Comparison of ENCODE assay signal across 1 cellular context in the genomic region with DNA sequence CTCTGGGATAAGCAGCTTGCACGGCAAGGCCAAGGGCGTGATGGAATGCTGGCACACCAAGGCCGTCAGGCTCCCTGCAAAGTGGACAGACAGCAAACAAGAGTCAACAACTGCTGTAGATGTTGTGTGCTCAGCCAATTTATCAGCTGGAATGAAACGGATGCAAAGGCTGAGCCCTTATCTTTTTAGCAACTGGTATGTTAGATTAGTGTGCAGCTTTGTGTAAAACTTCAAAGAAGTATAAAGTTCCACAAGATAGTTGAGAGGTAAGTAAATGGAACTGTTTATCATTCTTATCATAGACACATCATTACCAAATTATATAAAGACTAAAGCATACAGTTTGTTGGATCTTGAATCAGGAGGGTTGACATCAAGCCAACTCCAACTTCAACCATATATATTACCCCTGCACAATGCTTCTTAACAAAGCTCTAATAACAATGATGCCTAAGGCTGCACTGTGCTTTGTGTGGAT.
A peak's percentile ranks its signal among the peaks of the same experiment; 100 is the strongest.
TF ChIP-seq lines count a peak whose summit lies in the region.

No MANE protein-coding gene starts in this region.

TF ChIP-seq in HepG2, 621 proteins besides CTCF, POLR2A, EP300 and RAD21 (continued from another document and continues in another):
- TF ChIP-seq, protein P1, sequence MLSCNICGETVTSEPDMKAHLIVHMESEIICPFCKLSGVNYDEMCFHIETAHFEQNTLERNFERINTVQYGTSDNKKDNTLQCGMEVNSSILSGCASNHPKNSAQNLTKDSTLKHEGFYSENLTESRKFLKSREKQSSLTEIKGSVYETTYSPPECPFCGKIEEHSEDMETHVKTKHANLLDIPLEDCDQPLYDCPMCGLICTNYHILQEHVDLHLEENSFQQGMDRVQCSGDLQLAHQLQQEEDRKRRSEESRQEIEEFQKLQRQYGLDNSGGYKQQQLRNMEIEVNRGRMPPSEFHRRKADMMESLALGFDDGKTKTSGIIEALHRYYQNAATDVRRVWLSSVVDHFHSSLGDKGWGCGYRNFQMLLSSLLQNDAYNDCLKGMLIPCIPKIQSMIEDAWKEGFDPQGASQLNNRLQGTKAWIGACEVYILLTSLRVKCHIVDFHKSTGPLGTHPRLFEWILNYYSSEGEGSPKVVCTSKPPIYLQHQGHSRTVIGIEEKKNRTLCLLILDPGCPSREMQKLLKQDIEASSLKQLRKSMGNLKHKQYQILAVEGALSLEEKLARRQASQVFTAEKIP (CRISPR knock-in tag; IDR thresholded peaks at IDR 0.05; ENCODE audit: borderline replicate concordance): no peak
- no peak for TF ChIP-seq ZNF362 (CRISPR knock-in tag; IDR thresholded peaks at IDR 0.05; ENCODE audit: borderline replicate concordance)
- TF ChIP-seq ZNF770 (CRISPR knock-in tag; IDR thresholded peaks at IDR 0.05): no peak
- TF ChIP-seq, protein P2, sequence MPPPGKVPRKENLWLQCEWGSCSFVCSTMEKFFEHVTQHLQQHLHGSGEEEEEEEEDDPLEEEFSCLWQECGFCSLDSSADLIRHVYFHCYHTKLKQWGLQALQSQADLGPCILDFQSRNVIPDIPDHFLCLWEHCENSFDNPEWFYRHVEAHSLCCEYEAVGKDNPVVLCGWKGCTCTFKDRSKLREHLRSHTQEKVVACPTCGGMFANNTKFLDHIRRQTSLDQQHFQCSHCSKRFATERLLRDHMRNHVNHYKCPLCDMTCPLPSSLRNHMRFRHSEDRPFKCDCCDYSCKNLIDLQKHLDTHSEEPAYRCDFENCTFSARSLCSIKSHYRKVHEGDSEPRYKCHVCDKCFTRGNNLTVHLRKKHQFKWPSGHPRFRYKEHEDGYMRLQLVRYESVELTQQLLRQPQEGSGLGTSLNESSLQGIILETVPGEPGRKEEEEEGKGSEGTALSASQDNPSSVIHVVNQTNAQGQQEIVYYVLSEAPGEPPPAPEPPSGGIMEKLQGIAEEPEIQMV (CRISPR knock-in tag; IDR thresholded peaks at IDR 0.05; ENCODE audit: low read depth): no peak
- TF ChIP-seq ZNF747 (CRISPR knock-in tag; IDR thresholded peaks at IDR 0.05; ENCODE audit: borderline replicate concordance): peak; percentile 73; the same call in 1 of the 2 replicates
- no peak for TF ChIP-seq ZNF263 (CRISPR knock-in tag; IDR thresholded peaks at IDR 0.05)
- no peak for TF ChIP-seq KDM1A (CRISPR knock-in tag; IDR thresholded peaks at IDR 0.05)
- TF ChIP-seq, protein P3, sequence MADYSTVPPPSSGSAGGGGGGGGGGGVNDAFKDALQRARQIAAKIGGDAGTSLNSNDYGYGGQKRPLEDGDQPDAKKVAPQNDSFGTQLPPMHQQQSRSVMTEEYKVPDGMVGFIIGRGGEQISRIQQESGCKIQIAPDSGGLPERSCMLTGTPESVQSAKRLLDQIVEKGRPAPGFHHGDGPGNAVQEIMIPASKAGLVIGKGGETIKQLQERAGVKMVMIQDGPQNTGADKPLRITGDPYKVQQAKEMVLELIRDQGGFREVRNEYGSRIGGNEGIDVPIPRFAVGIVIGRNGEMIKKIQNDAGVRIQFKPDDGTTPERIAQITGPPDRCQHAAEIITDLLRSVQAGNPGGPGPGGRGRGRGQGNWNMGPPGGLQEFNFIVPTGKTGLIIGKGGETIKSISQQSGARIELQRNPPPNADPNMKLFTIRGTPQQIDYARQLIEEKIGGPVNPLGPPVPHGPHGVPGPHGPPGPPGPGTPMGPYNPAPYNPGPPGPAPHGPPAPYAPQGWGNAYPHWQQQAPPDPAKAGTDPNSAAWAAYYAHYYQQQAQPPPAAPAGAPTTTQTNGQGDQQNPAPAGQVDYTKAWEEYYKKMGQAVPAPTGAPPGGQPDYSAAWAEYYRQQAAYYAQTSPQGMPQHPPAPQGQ (CRISPR knock-in tag; IDR thresholded peaks at IDR 0.05; ENCODE audit: borderline replicate concordance): no peak
- TF ChIP-seq ZSCAN30 (CRISPR knock-in tag; IDR thresholded peaks at IDR 0.05): no peak
- TF ChIP-seq ATF1 (CRISPR knock-in tag; IDR thresholded peaks at IDR 0.05): no peak; the same call in 1 of the 2 replicates
- TF ChIP-seq, protein P4, sequence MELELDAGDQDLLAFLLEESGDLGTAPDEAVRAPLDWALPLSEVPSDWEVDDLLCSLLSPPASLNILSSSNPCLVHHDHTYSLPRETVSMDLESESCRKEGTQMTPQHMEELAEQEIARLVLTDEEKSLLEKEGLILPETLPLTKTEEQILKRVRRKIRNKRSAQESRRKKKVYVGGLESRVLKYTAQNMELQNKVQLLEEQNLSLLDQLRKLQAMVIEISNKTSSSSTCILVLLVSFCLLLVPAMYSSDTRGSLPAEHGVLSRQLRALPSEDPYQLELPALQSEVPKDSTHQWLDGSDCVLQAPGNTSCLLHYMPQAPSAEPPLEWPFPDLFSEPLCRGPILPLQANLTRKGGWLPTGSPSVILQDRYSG (CRISPR knock-in tag; IDR thresholded peaks at IDR 0.05): no peak
- TF ChIP-seq ZNF724P (CRISPR knock-in tag; IDR thresholded peaks at IDR 0.05; ENCODE audit: borderline replicate concordance): peak; percentile 62; the same call in 1 of the 2 replicates
- no peak for TF ChIP-seq SMARCE1 (IDR thresholded peaks at IDR 0.05; ENCODE audit: borderline replicate concordance)
- no peak for TF ChIP-seq ZNF205 (CRISPR knock-in tag; IDR thresholded peaks at IDR 0.05)
- TF ChIP-seq ZNF225 (CRISPR knock-in tag; IDR thresholded peaks at IDR 0.05): no peak
- TF ChIP-seq ZNF431 (CRISPR knock-in tag; IDR thresholded peaks at IDR 0.05; ENCODE audit: borderline replicate concordance, low read depth): no peak; the same call in 1 of the 2 replicates
- TF ChIP-seq FLYWCH1 (CRISPR knock-in tag; IDR thresholded peaks at IDR 0.05): no peak
- no peak for TF ChIP-seq RNF2 (conservative IDR thresholded peaks at IDR 0.05; ENCODE audit: low read depth)
- TF ChIP-seq BCLAF1 (IDR thresholded peaks at IDR 0.05): no peak
- TF ChIP-seq, protein P5, sequence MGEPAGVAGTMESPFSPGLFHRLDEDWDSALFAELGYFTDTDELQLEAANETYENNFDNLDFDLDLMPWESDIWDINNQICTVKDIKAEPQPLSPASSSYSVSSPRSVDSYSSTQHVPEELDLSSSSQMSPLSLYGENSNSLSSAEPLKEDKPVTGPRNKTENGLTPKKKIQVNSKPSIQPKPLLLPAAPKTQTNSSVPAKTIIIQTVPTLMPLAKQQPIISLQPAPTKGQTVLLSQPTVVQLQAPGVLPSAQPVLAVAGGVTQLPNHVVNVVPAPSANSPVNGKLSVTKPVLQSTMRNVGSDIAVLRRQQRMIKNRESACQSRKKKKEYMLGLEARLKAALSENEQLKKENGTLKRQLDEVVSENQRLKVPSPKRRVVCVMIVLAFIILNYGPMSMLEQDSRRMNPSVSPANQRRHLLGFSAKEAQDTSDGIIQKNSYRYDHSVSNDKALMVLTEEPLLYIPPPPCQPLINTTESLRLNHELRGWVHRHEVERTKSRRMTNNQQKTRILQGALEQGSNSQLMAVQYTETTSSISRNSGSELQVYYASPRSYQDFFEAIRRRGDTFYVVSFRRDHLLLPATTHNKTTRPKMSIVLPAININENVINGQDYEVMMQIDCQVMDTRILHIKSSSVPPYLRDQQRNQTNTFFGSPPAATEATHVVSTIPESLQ (CRISPR knock-in tag; conservative IDR thresholded peaks at IDR 0.05): 0 out of 2 replicates have a peak, but pooled peaks have one; percentile 37
- TF ChIP-seq RFX1 (IDR thresholded peaks at IDR 0.05): no peak
- peak; percentile 36; the same call in 1 of the 2 replicates for TF ChIP-seq ZFX (CRISPR knock-in tag; IDR thresholded peaks at IDR 0.05; ENCODE audit: low read depth)
- TF ChIP-seq TCF12 (IDR thresholded peaks at IDR 0.05): no peak
- peak; percentile 78; the same call in 1 of the 2 replicates for TF ChIP-seq TCF12 (CRISPR knock-in tag; IDR thresholded peaks at IDR 0.05)
- no peak for TF ChIP-seq ZNF512B (CRISPR knock-in tag; IDR thresholded peaks at IDR 0.05; ENCODE audit: borderline replicate concordance)
- no peak for TF ChIP-seq ZNF562 (CRISPR knock-in tag; IDR thresholded peaks at IDR 0.05; ENCODE audit: borderline replicate concordance)
- no peak for TF ChIP-seq HNRNPL (IDR thresholded peaks at IDR 0.05; ENCODE audit: low read depth, low read length)
- TF ChIP-seq, protein P6, sequence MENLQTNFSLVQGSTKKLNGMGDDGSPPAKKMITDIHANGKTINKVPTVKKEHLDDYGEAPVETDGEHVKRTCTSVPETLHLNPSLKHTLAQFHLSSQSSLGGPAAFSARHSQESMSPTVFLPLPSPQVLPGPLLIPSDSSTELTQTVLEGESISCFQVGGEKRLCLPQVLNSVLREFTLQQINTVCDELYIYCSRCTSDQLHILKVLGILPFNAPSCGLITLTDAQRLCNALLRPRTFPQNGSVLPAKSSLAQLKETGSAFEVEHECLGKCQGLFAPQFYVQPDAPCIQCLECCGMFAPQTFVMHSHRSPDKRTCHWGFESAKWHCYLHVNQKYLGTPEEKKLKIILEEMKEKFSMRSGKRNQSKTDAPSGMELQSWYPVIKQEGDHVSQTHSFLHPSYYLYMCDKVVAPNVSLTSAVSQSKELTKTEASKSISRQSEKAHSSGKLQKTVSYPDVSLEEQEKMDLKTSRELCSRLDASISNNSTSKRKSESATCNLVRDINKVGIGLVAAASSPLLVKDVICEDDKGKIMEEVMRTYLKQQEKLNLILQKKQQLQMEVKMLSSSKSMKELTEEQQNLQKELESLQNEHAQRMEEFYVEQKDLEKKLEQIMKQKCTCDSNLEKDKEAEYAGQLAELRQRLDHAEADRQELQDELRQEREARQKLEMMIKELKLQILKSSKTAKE (CRISPR knock-in tag; IDR thresholded peaks at IDR 0.05; ENCODE audit: borderline replicate concordance): peak; percentile 96
- TF ChIP-seq ZNF234 (CRISPR knock-in tag; conservative IDR thresholded peaks at IDR 0.05): no peak
- TF ChIP-seq TBX2 (CRISPR knock-in tag; IDR thresholded peaks at IDR 0.05; ENCODE audit: borderline replicate concordance): peak; percentile 99
- TF ChIP-seq FIP1L1 (IDR thresholded peaks at IDR 0.05; ENCODE audit: borderline replicate concordance, insufficient read depth, low read depth, low read length): no peak
- TF ChIP-seq PAX8 (CRISPR knock-in tag; IDR thresholded peaks at IDR 0.05; ENCODE audit: borderline replicate concordance): no peak
- no peak for TF ChIP-seq PHF20 (CRISPR knock-in tag; IDR thresholded peaks at IDR 0.05)
- TF ChIP-seq ARNTL (CRISPR knock-in tag; IDR thresholded peaks at IDR 0.05): no peak
- no peak for TF ChIP-seq SNAI1 (CRISPR knock-in tag; IDR thresholded peaks at IDR 0.05; ENCODE audit: borderline replicate concordance)
- no peak for TF ChIP-seq ZNF260 (CRISPR knock-in tag; IDR thresholded peaks at IDR 0.05; ENCODE audit: borderline replicate concordance, low read depth)
- no peak for TF ChIP-seq ZFAT (CRISPR knock-in tag; conservative IDR thresholded peaks at IDR 0.05)
- TF ChIP-seq IKZF4 (CRISPR knock-in tag; IDR thresholded peaks at IDR 0.05; ENCODE audit: borderline replicate concordance, low read depth, not compliant biosample characterization): no peak
